14 cellular contexts compared by ENCODE assay signal in the genomic region with DNA sequence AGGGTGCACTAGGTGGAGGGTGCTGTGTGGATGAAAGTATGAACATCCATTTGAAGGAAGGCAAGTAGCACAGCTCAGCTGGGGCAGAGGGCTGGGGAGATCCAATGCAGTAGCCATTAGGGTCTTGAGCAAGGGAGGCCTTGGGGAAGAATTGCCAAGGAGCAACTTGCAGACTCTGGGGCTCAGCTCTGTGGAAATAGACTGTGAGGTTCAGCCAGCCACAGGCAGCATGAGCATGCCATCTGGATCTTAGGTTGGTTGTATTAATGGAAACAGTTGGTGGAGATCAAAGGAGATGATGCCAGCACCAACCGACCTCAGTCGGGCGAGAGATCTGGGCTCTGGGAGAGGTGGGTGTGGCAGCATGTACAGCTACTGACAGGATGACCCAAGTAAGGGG. TPM values are rescaled to one million over a fixed set of nuclear protein-coding genes. Genes with fewer than 3 reads are reported as not detected.
DNase-seq lines count a peak whose midpoint lies in the region; ATAC-seq and TF ChIP-seq lines count a peak whose summit lies in the region.
"Had no signal": no experiment of that assay in that cellular context is flagged by ENCODE, and none has a peak within 500 bp of the region (broad histone marks: within the 10 kb centered on the region; RNA-seq: fewer than 3 reads in every experiment).

No MANE protein-coding gene starts in this region.

- peaks cover 21 to 84% (median 29%) of the 10 kb centered on the region in 3 donors for H3K36me3 Mint-ChIP-seq in CD8-positive, alpha-beta memory T cell
- H3K36me3 Mint-ChIP-seq in activated CD8-positive, alpha-beta T cell treated with anti-CD3 and anti-CD28 coated beads for 36 hours (ENCODE audit: low read depth) = peaks cover 85% of the 10 kb centered on the region
- H3K36me3 Mint-ChIP-seq in natural killer cell = peaks cover 15% of the 10 kb centered on the region

- TF ChIP-seq EP300 in suprapubic skin (IDR thresholded peaks at IDR 0.05) = no peak

- 50% methylated on average over 3 of the region's 3 CpGs for WGBS in suprapubic skin

- H3K27ac ChIP-seq in CD8-positive, alpha-beta memory T cell (ENCODE audit: low read depth, low read length) = peak overlapping the region; percentile 58
- H3K27ac ChIP-seq in suprapubic skin = no peak overlapping the region
- H3K27ac ChIP-seq: body of pancreas, KMS-11 had no signal

- POLR2A ChIA-PET in CD8-positive, alpha-beta memory T cell (lab: Charles Lee) = interaction anchor here (0.9 to 1.8 kb wide), 3 partner anchors 9 to 24 kb away, joined by 4 to 11 read pairs (median 6); no protein-coding TSS in a partner anchor
- POLR2A ChIA-PET in activated CD8-positive, alpha-beta T cell treated with anti-CD3 and anti-CD28 coated beads for 36 hours (lab: Charles Lee) = interaction anchor here (0.6 to 3.4 kb wide), 10 partner anchors 10 to 1280 kb away, joined by 3 to 34 read pairs (median 7); no protein-coding TSS in a partner anchor

- DNase-seq in CD8-positive, alpha-beta memory T cell = peak in 1 of 5 donors; percentile 51
- DNase-seq in activated CD8-positive, alpha-beta T cell treated with anti-CD3 and anti-CD28 coated beads for 36 hours = peak; percentile 51
- DNase-seq in natural killer cell = no peak
- DNase-seq in cortex of kidney (lab: John Stamatoyannopoulos, UW) = no peak
- DNase-seq in SKM-1 treated with dmso at 0.1 percent for 144 hours (lab: John Stamatoyannopoulos, UW; ENCODE audit: unreplicated experiment) = no peak
- DNase-seq in suprapubic skin (ENCODE audit: low spot score in 2 of 2) = no peak
- no peak for DNase-seq in NCI-H524 treated with DMSO at 0.1 percent for 48 hours (lab: John Stamatoyannopoulos, UW)
- DNase-seq: body of pancreas, Caco-2, NCI-H446, Right ventricle myocardium superior had no signal

- H3K36me3 ChIP-seq in CD8-positive, alpha-beta memory T cell (ENCODE audit: insufficient read depth, low read length) = peaks cover 27% of the 10 kb centered on the region
- H3K36me3 ChIP-seq in suprapubic skin = no peaks in the 10 kb centered on the region

- peak overlapping the region; percentile 86 to 100 (median 98) for H3K27ac Mint-ChIP-seq in CD8-positive, alpha-beta memory T cell
- H3K27ac Mint-ChIP-seq in activated CD8-positive, alpha-beta T cell treated with anti-CD3 and anti-CD28 coated beads for 36 hours = peak overlapping the region; percentile 100
- peak overlapping the region; percentile 97 for H3K27ac Mint-ChIP-seq in natural killer cell

- H3K27me3 ChIP-seq in CD8-positive, alpha-beta memory T cell (ENCODE audit: insufficient read depth, low read length, poor library complexity, severe bottlenecking) = no peaks in the 10 kb centered on the region
- H3K27me3 ChIP-seq in suprapubic skin = peaks cover 4% of the 10 kb centered on the region
- H3K27me3 ChIP-seq: body of pancreas had no signal

- H3K4me1 ChIP-seq in CD8-positive, alpha-beta memory T cell (ENCODE audit: insufficient read depth, low read length) = peaks cover 86% of the 10 kb centered on the region
- no peaks in the 10 kb centered on the region for H3K4me1 ChIP-seq in suprapubic skin
- H3K4me1 ChIP-seq: body of pancreas had no signal

- peak; percentile 19 for ATAC-seq in HG02938 (IDR thresholded peaks at IDR 0.05; ENCODE audit: unreplicated experiment)
- ATAC-seq in activated CD8-positive, alpha-beta T cell treated with anti-CD3 and anti-CD28 coated beads for 36 hours = peak; percentile 11
- ATAC-seq in natural killer cell = peak; percentile 11 to 31 (median 15)
- ATAC-seq: body of pancreas had no signal

- intact Hi-C loops in activated CD8-positive, alpha-beta T cell treated with anti-CD3 and anti-CD28 coated beads for 36 hours (cut with micrococcal nuclease) = no loop called here
- intact Hi-C loops in natural killer cell (cut with micrococcal nuclease) = loop anchor here (1.0 to 10.0 kb wide), 2 partner anchors 26 to 746 kb away; no protein-coding TSS in a partner anchor

- H3K27me3 Mint-ChIP-seq in CD8-positive, alpha-beta memory T cell = peaks cover 0 to 4% of the 10 kb centered on the region in 2 donors
- no peaks in the 10 kb centered on the region for H3K27me3 Mint-ChIP-seq in activated CD8-positive, alpha-beta T cell treated with anti-CD3 and anti-CD28 coated beads for 36 hours
- no peaks in the 10 kb centered on the region for H3K27me3 Mint-ChIP-seq in natural killer cell (ENCODE audit: low read depth in 2 of 2)

- H3K4me1 Mint-ChIP-seq in CD8-positive, alpha-beta memory T cell = peaks cover 79 to 93% (median 82%) of the 10 kb centered on the region in 3 donors
- H3K4me1 Mint-ChIP-seq in activated CD8-positive, alpha-beta T cell treated with anti-CD3 and anti-CD28 coated beads for 36 hours (ENCODE audit: low read depth) = peaks cover 62% of the 10 kb centered on the region
- peaks cover 87 to 90% of the 10 kb centered on the region in 2 donors for H3K4me1 Mint-ChIP-seq in natural killer cell

- no peak for TF ChIP-seq CTCF in activated CD8-positive, alpha-beta T cell treated with anti-CD3 and anti-CD28 coated beads for 36 hours (IDR thresholded peaks at IDR 0.05)
- TF ChIP-seq CTCF in natural killer cell (IDR thresholded peaks at IDR 0.05) (no peak), suprapubic skin (IDR thresholded peaks at IDR 0.05) (no peak)

- H3K9me3 Mint-ChIP-seq in CD8-positive, alpha-beta memory T cell = no peaks in the 10 kb centered on the region
- no peaks in the 10 kb centered on the region for H3K9me3 Mint-ChIP-seq in activated CD8-positive, alpha-beta T cell treated with anti-CD3 and anti-CD28 coated beads for 36 hours
- no peaks in the 10 kb centered on the region for H3K9me3 Mint-ChIP-seq in natural killer cell

- H3K4me3 ChIP-seq in CD8-positive, alpha-beta memory T cell (ENCODE audit: low read length) = peak overlapping the region; percentile 91
- no peak overlapping the region for H3K4me3 ChIP-seq in suprapubic skin
- H3K4me3 ChIP-seq: body of pancreas had no signal

- TF ChIP-seq POLR2A in suprapubic skin (IDR thresholded peaks at IDR 0.05) = no peak

- H3K4me3 Mint-ChIP-seq in CD8-positive, alpha-beta memory T cell = peak overlapping the region; percentile 89 to 99 (median 93)
- peak overlapping the region; percentile 89 for H3K4me3 Mint-ChIP-seq in activated CD8-positive, alpha-beta T cell treated with anti-CD3 and anti-CD28 coated beads for 36 hours
- H3K4me3 Mint-ChIP-seq in natural killer cell = peak overlapping the region; percentile 94

- CTCF ChIA-PET in CD8-positive, alpha-beta memory T cell (lab: Charles Lee) = interaction anchor here (0.6 to 16.2 kb wide), 10 partner anchors 10 to 128 kb away, joined by 3 to 301 read pairs (median 8); no protein-coding TSS in a partner anchor
- CTCF ChIA-PET in activated CD8-positive, alpha-beta T cell treated with anti-CD3 and anti-CD28 coated beads for 36 hours (lab: Charles Lee) = interaction anchor here (1.1 to 11.8 kb wide), 6 partner anchors 9 to 54 kb away, joined by 3 to 143 read pairs (median 12); no protein-coding TSS in a partner anchor

- no peaks in the 10 kb centered on the region for H3K9me3 ChIP-seq in CD8-positive, alpha-beta memory T cell (ENCODE audit: low read length)
- no peaks in the 10 kb centered on the region for H3K9me3 ChIP-seq in suprapubic skin
- H3K9me3 ChIP-seq: body of pancreas, Caco-2 had no signal

RNA-seq across cellular contexts. Expression of a gene that starts 5.6 kb away (rescaled TPM):
- total RNA-seq in CD8-positive, alpha-beta memory T cell = 100 to 1,000 TPM; 180 to 197 TPM
- polyA plus RNA-seq in CD8-positive, alpha-beta memory T cell = 184 TPM
- 100 to 1,000 TPM; 218 TPM for total RNA-seq in activated CD8-positive, alpha-beta T cell treated with anti-CD3 and anti-CD28 coated beads for 36 hours
- total RNA-seq in natural killer cell (1,000 to 10,000 TPM in 1 of 3 donors, 100 to 1,000 TPM in 2; 883 to 1,008 (median 954) TPM), suprapubic skin (1 to 10 TPM; 1.1 to 5.5 (median 2.2) TPM)
- total RNA-seq: epithelial cell of proximal tubule had no signal

RNA-seq across cellular contexts. Expression of a gene that starts 49.4 kb away (rescaled TPM):
- 1 to 10 TPM; 4.6 to 6.5 TPM for total RNA-seq in CD8-positive, alpha-beta memory T cell
- not detected for polyA plus RNA-seq in CD8-positive, alpha-beta memory T cell
- total RNA-seq in activated CD8-positive, alpha-beta T cell treated with anti-CD3 and anti-CD28 coated beads for 36 hours = 10 to 100 TPM in 1 of 2 experiments, 1 to 10 TPM in 1; 6.8 to 11.7 TPM
- total RNA-seq in natural killer cell (10 to 100 TPM; 13.4 to 20.9 (median 16.1) TPM), suprapubic skin (10 to 100 TPM in 3 of 4 donors, 1 to 10 TPM in 1; 4.5 to 45.7 (median 14.7) TPM)

RNA-seq across cellular contexts. Expression of a gene that starts 55.1 kb away (rescaled TPM):
- 10 to 100 TPM; 76.6 to 80.6 TPM for total RNA-seq in CD8-positive, alpha-beta memory T cell
- 16.5 TPM for polyA plus RNA-seq in CD8-positive, alpha-beta memory T cell
- total RNA-seq in activated CD8-positive, alpha-beta T cell treated with anti-CD3 and anti-CD28 coated beads for 36 hours = 100 to 1,000 TPM; 143 to 150 TPM
- total RNA-seq in natural killer cell (10 to 100 TPM; 71.6 to 81.1 (median 73.1) TPM), suprapubic skin (10 to 100 TPM; 54.9 to 89.1 (median 74.4) TPM)

Comparison
In these comparisons a context has a peak if more than half of its experiments do, and no peak if none do; other contexts are left out.
1. RNA of a gene that starts 5.6 kb away (total RNA-seq): 883 to 1,008 TPM in natural killer cell, 218 TPM in activated CD8-positive, alpha-beta T cell treated with anti-CD3 and anti-CD28 coated beads for 36 hours and 180 to 197 TPM in CD8-positive, alpha-beta memory T cell; 1.1 to 5.5 TPM in suprapubic skin; every median in the first group is over 10 times any median in the second.
2. Peak in every context shown above with its lines, with median percentiles within 50 percentile points of each other: H3K27ac Mint-ChIP-seq, H3K4me3 Mint-ChIP-seq and ATAC-seq.